ENCODE assay signal across 3 cellular contexts in genomic region chr16:89410322-89410721, GRCh38.
TF ChIP-seq lines count a peak whose summit lies in the region.

No MANE protein-coding gene starts in this region.

TF ChIP-seq in SK-N-SH, 30 proteins besides CTCF, POLR2A, EP300 and RAD21 (continued from another document and continues in another):
- TF ChIP-seq ZBTB33 (IDR thresholded peaks at IDR 0.05; ENCODE audit: borderline replicate concordance, low read depth) (no peak), USF1 (IDR thresholded peaks at IDR 0.05; ENCODE audit: borderline replicate concordance, low read depth) (no peak), CHD2 (IDR thresholded peaks at IDR 0.05; ENCODE audit: low read length, partially characterized antibody) (no peak), NFIC (IDR thresholded peaks at IDR 0.05; ENCODE audit: borderline replicate concordance) (no peak), TEAD4 (IDR thresholded peaks at IDR 0.05; ENCODE audit: borderline replicate concordance, insufficient read depth) (no peak), JUND (IDR thresholded peaks at IDR 0.05) (no peak), YY1 (IDR thresholded peaks at IDR 0.05; ENCODE audit: low read depth) (no peak), REST (IDR thresholded peaks at IDR 0.05; ENCODE audit: low read depth, low read length) (no peak), GABPA (IDR thresholded peaks at IDR 0.05; ENCODE audit: low read depth) (no peak), TAF1 (IDR thresholded peaks at IDR 0.05; ENCODE audit: borderline replicate concordance, low read depth, low read length) (no peak), MXI1 (IDR thresholded peaks at IDR 0.05; ENCODE audit: low read depth, low read length) (no peak), MEF2A (IDR thresholded peaks at IDR 0.05; ENCODE audit: borderline replicate concordance, low read depth) (no peak), SIN3A (IDR thresholded peaks at IDR 0.05; ENCODE audit: borderline replicate concordance, low read depth, low read length) (no peak), MAX (IDR thresholded peaks at IDR 0.05; ENCODE audit: low read depth) (no peak)

TF ChIP-seq in SK-N-SH treated with all-trans-retinoic acid at 6 μM for 48 hours, 23 proteins besides CTCF, POLR2A, EP300 and RAD21 (continued from another document):
- no peak for TF ChIP-seq POU6F1 (CRISPR knock-in tag; IDR thresholded peaks at IDR 0.05; ENCODE audit: borderline replicate concordance, low read depth)
- no peak for TF ChIP-seq TCF4 (CRISPR knock-in tag; IDR thresholded peaks at IDR 0.05; ENCODE audit: borderline replicate concordance)
- TF ChIP-seq SNAI2 (CRISPR knock-in tag; IDR thresholded peaks at IDR 0.05) = no peak
- TF ChIP-seq ZNF70 (CRISPR knock-in tag; IDR thresholded peaks at IDR 0.05) = no peak
- TF ChIP-seq ESRRG (CRISPR knock-in tag; IDR thresholded peaks at IDR 0.05) = no peak
- TF ChIP-seq CSRNP3 (CRISPR knock-in tag; IDR thresholded peaks at IDR 0.05) = no peak
- no peak for TF ChIP-seq RARB (CRISPR knock-in tag; IDR thresholded peaks at IDR 0.05)
- TF ChIP-seq ZC3H10 (CRISPR knock-in tag; IDR thresholded peaks at IDR 0.05) = no peak
- no peak for TF ChIP-seq TSHZ2 (CRISPR knock-in tag; IDR thresholded peaks at IDR 0.05)
- TF ChIP-seq ISL1 (CRISPR knock-in tag; IDR thresholded peaks at IDR 0.05) = no peak
- TF ChIP-seq OSR1 (CRISPR knock-in tag; IDR thresholded peaks at IDR 0.05) = no peak
- TF ChIP-seq PPARA (CRISPR knock-in tag; IDR thresholded peaks at IDR 0.05; ENCODE audit: borderline replicate concordance) = no peak
- TF ChIP-seq ZFP3 (CRISPR knock-in tag; IDR thresholded peaks at IDR 0.05) = no peak
- no peak for TF ChIP-seq ARNTL (CRISPR knock-in tag; IDR thresholded peaks at IDR 0.05; ENCODE audit: borderline replicate concordance, low read depth)
- no peak for TF ChIP-seq CREB5 (CRISPR knock-in tag; IDR thresholded peaks at IDR 0.05; ENCODE audit: low read depth)
- TF ChIP-seq GLIS3 (CRISPR knock-in tag; IDR thresholded peaks at IDR 0.05) = no peak

TF ChIP-seq in WTC11, 78 proteins besides CTCF, POLR2A, EP300 and RAD21 (continued from another document):
- no peak for TF ChIP-seq ZNF532 (CRISPR knock-in tag; IDR thresholded peaks at IDR 0.05; ENCODE audit: borderline replicate concordance)
- TF ChIP-seq PREB (CRISPR knock-in tag; IDR thresholded peaks at IDR 0.05; ENCODE audit: borderline replicate concordance) = no peak
- TF ChIP-seq JUN (CRISPR knock-in tag; IDR thresholded peaks at IDR 0.05) = no peak
- TF ChIP-seq IRF1 (CRISPR knock-in tag; IDR thresholded peaks at IDR 0.05) = no peak
- no peak for TF ChIP-seq TP53 (CRISPR knock-in tag; IDR thresholded peaks at IDR 0.05)
- TF ChIP-seq GABPB1 (CRISPR knock-in tag; IDR thresholded peaks at IDR 0.05) = no peak
- no peak for TF ChIP-seq OVOL2 (CRISPR knock-in tag; IDR thresholded peaks at IDR 0.05; ENCODE audit: borderline replicate concordance)
- TF ChIP-seq ZNF121 (CRISPR knock-in tag; IDR thresholded peaks at IDR 0.05) = no peak
- no peak for TF ChIP-seq JAZF1 (CRISPR knock-in tag; IDR thresholded peaks at IDR 0.05)
